Comparison of ENCODE assay signal across 8 cellular contexts in genomic region chr16:68328151-68328859, GRCh38. TPM values are rescaled to one million over a fixed set of nuclear protein-coding genes. Genes with fewer than 3 reads are reported as not detected.
DNase-seq lines count a peak whose midpoint lies in the region; ATAC-seq and TF ChIP-seq lines count a peak whose summit lies in the region.

No MANE protein-coding gene starts in this region.

- DNase-seq in CD8-positive, alpha-beta T cell = peak; percentile 59 to 83 (median 77)
- DNase-seq in GM20000 (ENCODE audit: low spot score) (peak; percentile 87), LoVo (ENCODE audit: low spot score) (peak; percentile 66), RPMI7951 (ENCODE audit: low read depth) (peak; percentile 78), fibroblast of pulmonary artery (ENCODE audit: low read depth) (peak; percentile 88), neural progenitor cell (ENCODE audit: low spot score) (peak; percentile 94), stomach (peak; percentile 86)
- peak; percentile 58 to 62 for DNase-seq in activated T-helper 1 cell treated with anti-CD3 and anti-CD28 coated beads, Interleukin-2, amount 50 U/mL, for 16 hours (ENCODE audit: low read depth in 1 of 2, low spot score in 1 of 2)

- no peak overlapping the region for H2AFZ ChIP-seq in neural progenitor cell (replicated peaks)

- no peaks in the 10 kb centered on the region for H3K79me2 ChIP-seq in neural progenitor cell (ENCODE audit: low read depth)

- no peaks in the 10 kb centered on the region for H3K9me3 Mint-ChIP-seq in CD8-positive, alpha-beta T cell
- H3K9me3 Mint-ChIP-seq in neural progenitor cell = no peaks in the 10 kb centered on the region

- CTCF ChIA-PET in CD8-positive, alpha-beta T cell (lab: Charles Lee) = interaction anchor here (0.6 to 27.5 kb wide), 53 partner anchors 9 to 437 kb away, joined by 3 to 618 read pairs (median 4); partner anchors contain the start of genes ESRP2, PLA2G15, PRMT7 and SLC7A6

- TF ChIP-seq CTCF in CD8-positive, alpha-beta T cell (IDR thresholded peaks at IDR 0.05) = peak; percentile 97
- TF ChIP-seq CTCF in GM20000 (IDR thresholded peaks at IDR 0.05; ENCODE audit: extremely low read depth, missing control alignments) (peak; percentile 89), fibroblast of pulmonary artery (IDR thresholded peaks at IDR 0.05; ENCODE audit: low read length, missing control alignments) (peak; percentile 97), neural progenitor cell (IDR thresholded peaks at IDR 0.05) (peak; percentile 85), stomach (IDR thresholded peaks at IDR 0.05) (peak in 5 of 7 experiments; percentile 88 to 97 (median 95))

- no peaks in the 10 kb centered on the region for H3K9me3 ChIP-seq in CD8-positive, alpha-beta T cell (ENCODE audit: low read length)
- H3K9me3 ChIP-seq in neural progenitor cell (ENCODE audit: low read depth) (no peaks in the 10 kb centered on the region), stomach (no peaks in the 10 kb centered on the region)

- peaks cover 22% of the 10 kb centered on the region for H3F3A ChIP-seq in neural progenitor cell (ENCODE audit: low read depth)

- H3K27me3 ChIP-seq in CD8-positive, alpha-beta T cell (ENCODE audit: insufficient read depth, low read length) = no peaks in the 10 kb centered on the region
- H3K27me3 ChIP-seq in neural progenitor cell = no peaks in the 10 kb centered on the region
- H3K27me3 ChIP-seq in stomach = no peaks in the 10 kb centered on the region

- POLR2A ChIA-PET in CD8-positive, alpha-beta T cell (lab: Charles Lee) = interaction anchor here (0.7 to 3.5 kb wide), 4 partner anchors 17 to 84 kb away, joined by 3 to 19 read pairs (median 10); partner anchors contain the start of genes PLA2G15, PRMT7, SLC7A6 and SLC7A6OS

- peak; percentile 100 for ATAC-seq in CD8-positive, alpha-beta T cell

- peaks cover 61% of the 10 kb centered on the region for H3K36me3 Mint-ChIP-seq in CD8-positive, alpha-beta T cell
- peaks cover 3% of the 10 kb centered on the region for H3K36me3 Mint-ChIP-seq in neural progenitor cell

- H3K4me3 ChIP-seq in CD8-positive, alpha-beta T cell (ENCODE audit: low read depth, low read length) = no peak overlapping the region
- no peak overlapping the region for H3K4me3 ChIP-seq in fibroblast of pulmonary artery (replicated peaks; ENCODE audit: low read depth, low read length)
- H3K4me3 ChIP-seq in neural progenitor cell = no peak overlapping the region
- no peak overlapping the region for H3K4me3 ChIP-seq in stomach

- WGBS in stomach, 5 donors = 19 to 24% (median 20%) methylated on average over 13 of the region's 13 CpGs

- no peak for TF ChIP-seq EP300 in stomach (IDR thresholded peaks at IDR 0.05)

- H3K4me1 Mint-ChIP-seq in CD8-positive, alpha-beta T cell (ENCODE audit: low read depth) = peaks cover 7% of the 10 kb centered on the region
- H3K4me1 Mint-ChIP-seq in neural progenitor cell = peaks cover 15% of the 10 kb centered on the region

- no peak overlapping the region for H3K27ac Mint-ChIP-seq in CD8-positive, alpha-beta T cell
- no peak overlapping the region for H3K27ac Mint-ChIP-seq in neural progenitor cell

- no peak overlapping the region for H3K27ac ChIP-seq in CD8-positive, alpha-beta T cell (ENCODE audit: low read depth, low read length)
- H3K27ac ChIP-seq in neural progenitor cell (no peak overlapping the region), stomach (peak overlapping the region in 2 of 5 donors; percentile 22 to 71)

- no peak overlapping the region for H3K4me3 Mint-ChIP-seq in CD8-positive, alpha-beta T cell
- H3K4me3 Mint-ChIP-seq in neural progenitor cell = no peak overlapping the region

- no peak for TF ChIP-seq POLR2A in stomach (IDR thresholded peaks at IDR 0.05)

- H3K4me2 ChIP-seq in neural progenitor cell = no peak overlapping the region

- intact Hi-C loops in CD8-positive, alpha-beta T cell (cut with DNase I, micrococcal nuclease) = loop anchor here (1.0 kb wide), 3 partner anchors 17 to 88 kb away; partner anchors contain the start of gene PRMT7 (in 2 of the 2)
- intact Hi-C loops in stomach (cut with DNase I; ENCODE audit: low total_unique reads) = loop anchor here (5.0 kb wide), 1 partner anchor 66 kb away; the partner anchor contains the start of gene SLC7A6

- no peaks in the 10 kb centered on the region for H3K4me1 ChIP-seq in CD8-positive, alpha-beta T cell (ENCODE audit: insufficient read depth, low read length)
- H3K4me1 ChIP-seq in neural progenitor cell (no peaks in the 10 kb centered on the region), stomach (peaks cover 4 to 46% (median 20%) of the 10 kb centered on the region in 4 donors)

- peaks cover 3% of the 10 kb centered on the region for H4K20me1 ChIP-seq in neural progenitor cell (ENCODE audit: low read depth)

- no peaks in the 10 kb centered on the region for H3K27me3 Mint-ChIP-seq in CD8-positive, alpha-beta T cell (ENCODE audit: low read depth)
- peaks cover 2% of the 10 kb centered on the region for H3K27me3 Mint-ChIP-seq in neural progenitor cell (ENCODE audit: insufficient read depth, low read depth)

- peaks cover 33% of the 10 kb centered on the region for H3K36me3 ChIP-seq in CD8-positive, alpha-beta T cell (ENCODE audit: insufficient read depth, low read length)
- H3K36me3 ChIP-seq in neural progenitor cell (no peaks in the 10 kb centered on the region), stomach (peaks cover 14 to 75% (median 44%) of the 10 kb centered on the region in 4 donors)

- no peak overlapping the region for H3K9ac ChIP-seq in neural progenitor cell

RNA-seq across cellular contexts. Expression of gene PRMT7, which starts 17.5 kb away (rescaled TPM):
- total RNA-seq in CD8-positive, alpha-beta T cell = 10 to 100 TPM; 53.8 to 58.7 TPM
- 23.3 and 30.8 TPM in 2 replicates for total RNA-seq in RPMI7951 (2014; rRNA removed; shearing (Covaris generic))
- total RNA-seq in neural progenitor cell (ENCODE audit: low replicate concordance) = 70.2 and 79.7 TPM in 2 replicates
- total RNA-seq in stomach = 10 to 100 TPM; 24.9 to 88.8 (median 48.3) TPM
- 10 to 100 TPM; 22.4 to 30.2 (median 28.6) TPM for polyA plus RNA-seq in stomach

RNA-seq across cellular contexts. Expression of gene SLC7A6OS, which starts 17.6 kb away (rescaled TPM):
- 10 to 100 TPM; 39.4 to 44.2 TPM for total RNA-seq in CD8-positive, alpha-beta T cell
- total RNA-seq in RPMI7951 (2014; rRNA removed; shearing (Covaris generic)) = 15.1 and 17.9 TPM in 2 replicates
- 18.7 and 18.8 TPM in 2 replicates for total RNA-seq in neural progenitor cell (ENCODE audit: low replicate concordance)
- total RNA-seq in stomach = 10 to 100 TPM; 12.3 to 41.4 (median 16.7) TPM
- 1 to 10 TPM; 4.7 to 5.7 (median 5.7) TPM for polyA plus RNA-seq in stomach
